15 cellular contexts compared by ENCODE assay signal in genomic region chr1:48876221-48876785, GRCh38.
DNase-seq lines count a peak whose midpoint lies in the region; ATAC-seq and TF ChIP-seq lines count a peak whose summit lies in the region.
"Had no signal": no experiment of that assay in that cellular context is flagged by ENCODE, and none has a peak within 500 bp of the region (broad histone marks: within the 10 kb centered on the region; RNA-seq: fewer than 3 reads in every experiment).

No MANE protein-coding gene starts in this region.

- no peak overlapping the region for H3K4me2 ChIP-seq in neural cell (ENCODE audit: low read length)

- H3K79me2 ChIP-seq in neural cell (replicated peaks; ENCODE audit: insufficient read depth, low read length) = no peaks in the 10 kb centered on the region

- no peak for TF ChIP-seq CTCF in neural cell (IDR thresholded peaks at IDR 0.05; ENCODE audit: poor library complexity, severe bottlenecking)
- no peak for TF ChIP-seq CTCF in vagina (IDR thresholded peaks at IDR 0.05)

- no peak for TF ChIP-seq RAD21 in neural cell (conservative IDR thresholded peaks at IDR 0.05)

- no peaks in the 10 kb centered on the region for H3K9me2 ChIP-seq in neural cell (ENCODE audit: insufficient read depth, low read length)

- TF ChIP-seq EP300 in neural cell (conservative IDR thresholded peaks at IDR 0.05; ENCODE audit: poor library complexity, severe bottlenecking) = no peak

- no peak overlapping the region for H3K27ac Mint-ChIP-seq in activated CD8-positive, alpha-beta memory T cell treated with anti-CD3 and anti-CD28 coated beads, Interleukin-2, amount 10 ng/mL, durations not matched to agents 7 days and 5 days
- H3K27ac Mint-ChIP-seq: activated T-helper 1 cell treated with anti-CD3 and anti-CD28 coated beads, Interleukin-12 subunit alpha, Interleukin-12 subunit beta, Interleukin-2, Interleukin-4 antibody, amounts not matched to agents 30 ng/mL and 10 ng/mL and 1 ng/mL, durations not matched to agents 14 hours and 24 hours and 36 hours; endodermal cell; nephron; T-helper 1 cell treated with Interleukin-12 subunit alpha and Interleukin-12 subunit beta and Interleukin-4 antibody, amounts not matched to agents 30 μg/mL and 1 μg/mL, for 36 hours had no signal

- H3K9me3 ChIP-seq in neural cell (ENCODE audit: low read length) = no peaks in the 10 kb centered on the region
- no peaks in the 10 kb centered on the region for H3K9me3 ChIP-seq in vagina
- H3K9me3 ChIP-seq: Caco-2, left ventricle myocardium inferior had no signal

- H3K27ac ChIP-seq in neural cell (ENCODE audit: low read length) (peak overlapping the region; percentile 35), vagina (no peak overlapping the region)
- H3K27ac ChIP-seq: left ventricle myocardium inferior had no signal

- CTCF ChIA-PET in activated CD8-positive, alpha-beta memory T cell treated with anti-CD3 and anti-CD28 coated beads, Interleukin-2, amount 10 ng/mL, durations not matched to agents 7 days and 5 days (lab: Charles Lee) = no interaction called here

- no peaks in the 10 kb centered on the region for H3K4me1 Mint-ChIP-seq in activated CD8-positive, alpha-beta memory T cell treated with anti-CD3 and anti-CD28 coated beads, Interleukin-2, amount 10 ng/mL, durations not matched to agents 7 days and 5 days

- H3K4me3 ChIP-seq in neural cell (ENCODE audit: low read length) = peak overlapping the region; percentile 14
- no peak overlapping the region for H3K4me3 ChIP-seq in vagina
- H3K4me3 ChIP-seq: left ventricle myocardium inferior had no signal

- H3K4me1 ChIP-seq in vagina = peaks cover 14% of the 10 kb centered on the region
- H3K4me1 ChIP-seq: Caco-2, left ventricle myocardium inferior had no signal

- no peak for TF ChIP-seq POLR2A in vagina (IDR thresholded peaks at IDR 0.05)

- H3K9me3 Mint-ChIP-seq in activated CD8-positive, alpha-beta memory T cell treated with anti-CD3 and anti-CD28 coated beads, Interleukin-2, amount 10 ng/mL, durations not matched to agents 7 days and 5 days (ENCODE audit: low read depth) = no peaks in the 10 kb centered on the region
- H3K9me3 Mint-ChIP-seq: activated T-helper 1 cell treated with anti-CD3 and anti-CD28 coated beads, Interleukin-12 subunit alpha, Interleukin-12 subunit beta, Interleukin-2, Interleukin-4 antibody, amounts not matched to agents 30 ng/mL and 10 ng/mL and 1 ng/mL, durations not matched to agents 14 hours and 24 hours and 36 hours; endodermal cell; nephron; T-helper 1 cell treated with Interleukin-12 subunit alpha and Interleukin-12 subunit beta and Interleukin-4 antibody, amounts not matched to agents 30 μg/mL and 1 μg/mL, for 36 hours had no signal

- H2AFZ ChIP-seq in neural cell (ENCODE audit: low read depth, low read length) = no peak overlapping the region

- H3K27me3 ChIP-seq in neural cell (ENCODE audit: insufficient read depth, low read depth, low read length) (no peaks in the 10 kb centered on the region), vagina (no peaks in the 10 kb centered on the region)

- no peaks in the 10 kb centered on the region for H3F3A ChIP-seq in neural cell (ENCODE audit: insufficient read depth, low read length, poor library complexity, severe bottlenecking)

- H3K36me3 ChIP-seq in neural cell (ENCODE audit: insufficient read depth, low read length) = no peaks in the 10 kb centered on the region
- H3K36me3 ChIP-seq in vagina = no peaks in the 10 kb centered on the region
- H3K36me3 ChIP-seq: left ventricle myocardium inferior had no signal

- H3K9ac ChIP-seq in neural cell (ENCODE audit: low read length) = no peak overlapping the region

- no peaks in the 10 kb centered on the region for H3K27me3 Mint-ChIP-seq in activated CD8-positive, alpha-beta memory T cell treated with anti-CD3 and anti-CD28 coated beads, Interleukin-2, amount 10 ng/mL, durations not matched to agents 7 days and 5 days

- ATAC-seq in activated CD8-positive, alpha-beta memory T cell treated with anti-CD3 and anti-CD28 coated beads, Interleukin-2, amount 10 ng/mL, durations not matched to agents 7 days and 5 days = no peak
- ATAC-seq: HCT116 had no signal

- no peaks in the 10 kb centered on the region for H3K36me3 Mint-ChIP-seq in activated CD8-positive, alpha-beta memory T cell treated with anti-CD3 and anti-CD28 coated beads, Interleukin-2, amount 10 ng/mL, durations not matched to agents 7 days and 5 days

- DNase-seq in GM04504 (ENCODE audit: low read depth) (peak; percentile 26), NOMO-1 treated with DMSO at 0.1 percent for 48 hours (lab: John Stamatoyannopoulos, UW; ENCODE audit: unreplicated experiment) (peak; percentile 36), dedifferentiated amniotic fluid mesenchymal stem cell (ENCODE audit: extremely low spot score) (peak; percentile 53), COLO829 (ENCODE audit: low spot score) (no peak), vagina (ENCODE audit: extremely low spot score in 2 of 2) (no peak)
- no peak for DNase-seq in activated CD8-positive, alpha-beta memory T cell treated with anti-CD3 and anti-CD28 coated beads, Interleukin-2, amount 10 ng/mL, durations not matched to agents 7 days and 5 days
- DNase-seq: Caco-2, endodermal cell, left ventricle myocardium inferior, NCI-H446 treated with DMSO at 0.1 percent for 48 hours had no signal

- H4K20me1 ChIP-seq in neural cell (ENCODE audit: insufficient read depth) = no peaks in the 10 kb centered on the region

- intact Hi-C loops in vagina (cut with DNase I) = no loop called here

- no peak overlapping the region for H3K4me3 Mint-ChIP-seq in activated CD8-positive, alpha-beta memory T cell treated with anti-CD3 and anti-CD28 coated beads, Interleukin-2, amount 10 ng/mL, durations not matched to agents 7 days and 5 days
- H3K4me3 Mint-ChIP-seq: activated T-helper 1 cell treated with anti-CD3 and anti-CD28 coated beads, Interleukin-12 subunit alpha, Interleukin-12 subunit beta, Interleukin-2, Interleukin-4 antibody, amounts not matched to agents 30 ng/mL and 10 ng/mL and 1 ng/mL, durations not matched to agents 14 hours and 24 hours and 36 hours; endodermal cell; nephron; T-helper 1 cell treated with Interleukin-12 subunit alpha and Interleukin-12 subunit beta and Interleukin-4 antibody, amounts not matched to agents 30 μg/mL and 1 μg/mL, for 36 hours had no signal

TF ChIP-seq in neural cell, 6 proteins besides CTCF, POLR2A, EP300 and RAD21:
- TF ChIP-seq REST (IDR thresholded peaks at IDR 0.05; ENCODE audit: borderline replicate concordance) (no peak), MXI1 (conservative IDR thresholded peaks at IDR 0.05; ENCODE audit: poor library complexity, severe bottlenecking) (no peak), POLR2AphosphoS5 (IDR thresholded peaks at IDR 0.05) (no peak), EZH2 (IDR thresholded peaks at IDR 0.05; ENCODE audit: borderline replicate concordance, insufficient read depth, low read length, poor library complexity, severe bottlenecking) (no peak), SMC3 (conservative IDR thresholded peaks at IDR 0.05; ENCODE audit: poor library complexity) (no peak), TAF1 (IDR thresholded peaks at IDR 0.05; ENCODE audit: low read depth) (no peak)

Comparison
In these comparisons a context has a peak if more than half of its experiments do, and no peak if none do; other contexts are left out.
1. DNase-seq: peak in GM04504 (single experiment), NOMO-1 treated with DMSO at 0.1 percent for 48 hours (single experiment) and dedifferentiated amniotic fluid mesenchymal stem cell (single experiment); none in COLO829 (single experiment), vagina (0 of 2) and activated CD8-positive, alpha-beta memory T cell treated with anti-CD3 and anti-CD28 coated beads, Interleukin-2, amount 10 ng/mL, durations not matched to agents 7 days and 5 days (single experiment).